25 cellular contexts compared by ENCODE assay signal in genomic region chr18:53101719-53102118, GRCh38.
"Had no signal": no experiment of that assay in that cellular context is flagged by ENCODE, and none has a peak within 500 bp of the region (broad histone marks: within the 10 kb centered on the region; RNA-seq: fewer than 3 reads in every experiment).

No MANE protein-coding gene starts in this region.

- ATAC-seq: left colon; left lung; lower lobe of right lung; naive thymus-derived CD8-positive, alpha-beta T cell; right cardiac atrium; sciatic nerve; stimulated activated naive B cell treated with anti-CD40 and anti-IgM and Interleukin-4, amounts not matched to agents 10 μg/mL and 1 μg/mL and 100 μg/mL, for 72 hours; stimulated activated naive CD8-positive, alpha-beta T cell treated with anti-CD3 and anti-CD28 coated beads, Interleukin-15, Interleukin-2, amounts not matched to agents 100 U/mL and 50 U/mL, for 24 hours had no signal

- H3K36me3 ChIP-seq: left lung, lower lobe of right lung, ovary, stomach, thyroid gland, transverse colon, upper lobe of left lung, vagina had no signal

- H3K27me3 ChIP-seq: left lung, ovary, stomach, testis, thyroid gland, transverse colon, upper lobe of left lung, vagina had no signal

- H3K4me3 ChIP-seq: left lung, lower lobe of right lung, ovary, skin epidermis, stomach, testis, thyroid gland, transverse colon, upper lobe of left lung, vagina had no signal

- H3K9me3 ChIP-seq: lower lobe of right lung, ovary, stomach, testis, thyroid gland, transverse colon, upper lobe of left lung, vagina had no signal

- H3K4me1 ChIP-seq: left lung, lower lobe of right lung, stomach, testis, thyroid gland, transverse colon, upper lobe of left lung, vagina had no signal

- H3K27ac ChIP-seq: left lung, lower lobe of right lung, ovary, skin epidermis, stomach, testis, thyroid gland, transverse colon, upper lobe of left lung, vagina had no signal

- DNase-seq: hypothalamus; immature natural killer cell; kidney; left colon; left lung; lower lobe of right lung; mammary epithelial cell; mesenchymal stem cell; naive thymus-derived CD8-positive, alpha-beta T cell; ovary; right cardiac atrium; stimulated activated CD4-positive, alpha-beta T cell treated with anti-CD3 and anti-CD28 coated beads, Interleukin-12 subunit alpha, Interleukin-12 subunit beta, amount 100 ng/mL, for 4 hours; stimulated activated CD4-positive, alpha-beta T cell treated with anti-CD3 and anti-CD28 coated beads, Interleukin-15, amount 100 ng/mL, for 24 hours; stimulated activated CD4-positive, alpha-beta T cell treated with anti-CD3 and anti-CD28 coated beads, Interleukin-2, amount 100 ng/mL, for 24 hours; stimulated activated CD4-positive, alpha-beta T cell treated with anti-CD3 and anti-CD28 coated beads, Interleukin-4, amount 100 ng/mL, for 1 hour; stimulated activated naive B cell treated with anti-CD40 and anti-IgM and Interleukin-4, amounts not matched to agents 10 μg/mL and 1 μg/mL and 100 μg/mL, for 72 hours; stimulated activated naive CD8-positive, alpha-beta T cell treated with anti-CD3 and anti-CD28 coated beads, Interleukin-15, Interleukin-2, amounts not matched to agents 100 U/mL and 50 U/mL, for 24 hours; stomach; testis; thyroid gland; transverse colon; upper lobe of left lung had no signal
